In the genomic region with DNA sequence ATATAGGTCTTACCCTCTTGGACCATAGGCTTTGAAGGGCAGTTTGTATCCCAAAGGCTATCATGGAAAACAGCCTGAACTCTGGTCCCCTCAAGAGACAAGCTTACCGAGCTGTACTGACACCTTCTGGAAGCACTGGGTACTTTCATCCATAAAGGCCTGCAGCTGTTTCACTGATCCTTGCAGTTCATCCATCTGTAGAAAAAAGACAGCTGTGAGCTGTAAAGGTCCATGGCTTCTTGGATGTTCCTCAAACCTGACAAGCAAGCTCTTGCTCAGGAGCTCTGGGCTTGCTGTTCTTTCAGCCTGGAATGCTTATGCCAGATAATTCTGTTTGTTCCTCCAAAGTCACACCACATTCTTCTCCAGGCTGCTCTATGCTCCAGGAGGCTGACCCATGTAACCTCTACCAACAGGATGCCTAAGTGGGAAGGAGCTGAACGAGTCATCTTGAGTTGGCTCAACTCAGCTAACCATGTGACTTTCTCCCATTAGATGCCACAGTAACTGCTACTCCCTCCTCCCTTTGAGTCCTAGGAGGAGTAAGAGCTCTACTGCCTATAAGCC, we compare ENCODE assay signal across 8 cellular contexts. TPM values are rescaled to one million over a fixed set of nuclear protein-coding genes. Genes with fewer than 3 reads are reported as not detected.
DNase-seq lines count a peak whose midpoint lies in the region; ATAC-seq and FAIRE-seq lines count a peak whose summit lies in the region.

No MANE protein-coding gene starts in this region.

- no peaks in the 10 kb centered on the region for H3K27me3 Mint-ChIP-seq in activated naive CD8-positive, alpha-beta T cell treated with anti-CD3 and anti-CD28 coated beads, Interleukin-2, amount 10 ng/mL, durations not matched to agents 7 days and 5 days

- peaks cover 29 to 33% of the 10 kb centered on the region in 2 experiments for H3K36me3 ChIP-seq in trophoblast cell (ENCODE audit: control insufficient read depth in 1 of 2, insufficient read depth in 2 of 2, low read length in 2 of 2)

- WGBS in trophoblast cell (ENCODE audit: extremely low coverage, insufficient coverage, insufficient read length), result no CpG with 5 or more reads among the region's 2 CpGs

- intact Hi-C loops in Right ventricle myocardium superior (cut with DNase I), result loop anchor here (5.0 kb wide), 1 partner anchor 37 kb away; no protein-coding TSS in a partner anchor

- H3K14ac ChIP-seq in trophoblast cell (ENCODE audit: low read length), result no peak overlapping the region

- H2BK5ac ChIP-seq in trophoblast cell (ENCODE audit: low read depth, low read length, poor library complexity), result no peak overlapping the region

- no peak overlapping the region for H3K23ac ChIP-seq in trophoblast cell (ENCODE audit: low read length)

- no peak overlapping the region for H4K8ac ChIP-seq in trophoblast cell (ENCODE audit: low read depth, low read length)

- no peak overlapping the region for H3K4me2 ChIP-seq in trophoblast cell (ENCODE audit: low read length)

- in situ Hi-C loops in KBM-7 (cut with MboI; ENCODE audit: low pct_unique_long_range_greater_than_20kb, low sequenced_read_pairs), result no loop called here

- no peaks in the 10 kb centered on the region for H3K9me3 Mint-ChIP-seq in activated naive CD8-positive, alpha-beta T cell treated with anti-CD3 and anti-CD28 coated beads, Interleukin-2, amount 10 ng/mL, durations not matched to agents 7 days and 5 days

- peaks cover 1% of the 10 kb centered on the region for H3K9me3 ChIP-seq in trophoblast cell (ENCODE audit: insufficient read depth, low read depth, low read length)

- no peaks in the 10 kb centered on the region for H3K4me1 ChIP-seq in trophoblast cell (ENCODE audit: control insufficient read depth in 1 of 2, insufficient read depth in 2 of 2, low read length in 2 of 2)

- no peaks in the 10 kb centered on the region for H3K27me3 ChIP-seq in trophoblast cell (ENCODE audit: insufficient read depth, low read length)

- ATAC-seq in activated naive CD8-positive, alpha-beta T cell treated with anti-CD3 and anti-CD28 coated beads, Interleukin-2, amount 10 ng/mL, durations not matched to agents 7 days and 5 days (ENCODE audit: low read depth), result peak; percentile 68
- ATAC-seq in Right ventricle myocardium superior (ENCODE audit: poor library complexity) (peak; percentile 90), HG03439 (IDR thresholded peaks at IDR 0.05; ENCODE audit: unreplicated experiment) (no peak), HG03135 (IDR thresholded peaks at IDR 0.05; ENCODE audit: unreplicated experiment) (no peak)

- peaks cover 33% of the 10 kb centered on the region for H3K36me3 Mint-ChIP-seq in activated naive CD8-positive, alpha-beta T cell treated with anti-CD3 and anti-CD28 coated beads, Interleukin-2, amount 10 ng/mL, durations not matched to agents 7 days and 5 days

- no peak overlapping the region for H3K9ac ChIP-seq in trophoblast cell (ENCODE audit: low read length)

- H3K79me1 ChIP-seq in trophoblast cell (ENCODE audit: low read length), result no peaks in the 10 kb centered on the region

- H3K4me3 Mint-ChIP-seq in activated naive CD8-positive, alpha-beta T cell treated with anti-CD3 and anti-CD28 coated beads, Interleukin-2, amount 10 ng/mL, durations not matched to agents 7 days and 5 days, result no peak overlapping the region

- no peak overlapping the region for H2BK12ac ChIP-seq in trophoblast cell (ENCODE audit: low read length)

- DNase-seq in DMS53 (lab: John Stamatoyannopoulos, UW) (peak; percentile 84), KBM-7 (peak; percentile 70), RCC 7860 (ENCODE audit: low spot score) (peak; percentile 82), Right ventricle myocardium superior (no peak), trophoblast cell (peak; percentile 48 to 79)
- DNase-seq in activated naive CD8-positive, alpha-beta T cell treated with anti-CD3 and anti-CD28 coated beads, Interleukin-2, amount 10 ng/mL, durations not matched to agents 7 days and 5 days, result peak; percentile 16

- POLR2A ChIA-PET in activated naive CD8-positive, alpha-beta T cell treated with anti-CD3 and anti-CD28 coated beads, Interleukin-2, amount 10 ng/mL, durations not matched to agents 7 days and 5 days (lab: Charles Lee), result interaction anchor here (0.8 to 1.7 kb wide), 4 partner anchors 109 to 145 kb away, joined by 3 to 8 read pairs (median 3); no protein-coding TSS in a partner anchor

- no peak overlapping the region for H3K27ac ChIP-seq in trophoblast cell (ENCODE audit: low read depth, low read length)

- no peak overlapping the region for H3K4ac ChIP-seq in trophoblast cell (ENCODE audit: low read depth, low read length)

- peak; percentile 85 for FAIRE-seq in RCC 7860 (lab: Jason Lieb, UNC)

- H4K91ac ChIP-seq in trophoblast cell (ENCODE audit: low read depth, low read length), result no peak overlapping the region

- no peak overlapping the region for H3K27ac Mint-ChIP-seq in activated naive CD8-positive, alpha-beta T cell treated with anti-CD3 and anti-CD28 coated beads, Interleukin-2, amount 10 ng/mL, durations not matched to agents 7 days and 5 days

- H2BK120ac ChIP-seq in trophoblast cell (ENCODE audit: insufficient read depth, low read length, poor library complexity), result no peak overlapping the region

- no peaks in the 10 kb centered on the region for H3K79me2 ChIP-seq in trophoblast cell (ENCODE audit: control insufficient read depth, insufficient read depth, low read length, poor library complexity)

- H4K12ac ChIP-seq in trophoblast cell (ENCODE audit: low read depth, low read length), result no peak overlapping the region

- H3K4me3 ChIP-seq in trophoblast cell (ENCODE audit: low read depth, low read length), result no peak overlapping the region

- H3K4me1 Mint-ChIP-seq in activated naive CD8-positive, alpha-beta T cell treated with anti-CD3 and anti-CD28 coated beads, Interleukin-2, amount 10 ng/mL, durations not matched to agents 7 days and 5 days, result peaks cover 7% of the 10 kb centered on the region

- H2AFZ ChIP-seq in trophoblast cell (ENCODE audit: insufficient read depth, low read length, poor library complexity), result no peak overlapping the region

- no peak overlapping the region for H3K18ac ChIP-seq in trophoblast cell (ENCODE audit: low read length)

- no peak overlapping the region for H2AK5ac ChIP-seq in trophoblast cell (ENCODE audit: low read length)

RNA-seq across cellular contexts. Expression of gene NDRG3, which starts 8.8 kb away (rescaled TPM):
- 10 to 100 TPM; 34.3 to 35.5 TPM for total RNA-seq in activated naive CD8-positive, alpha-beta T cell treated with anti-CD3 and anti-CD28 coated beads, Interleukin-2, amount 10 ng/mL, durations not matched to agents 7 days and 5 days
- total RNA-seq in Right ventricle myocardium superior, result 27.5 TPM
- 13.4 and 13.7 TPM in 2 replicates for polyA plus RNA-seq in trophoblast cell (2013)

RNA-seq across cellular contexts. Expression of gene DSN1, which starts 18.8 kb away (rescaled TPM):
- total RNA-seq in activated naive CD8-positive, alpha-beta T cell treated with anti-CD3 and anti-CD28 coated beads, Interleukin-2, amount 10 ng/mL, durations not matched to agents 7 days and 5 days, result 10 to 100 TPM; 32.2 to 32.4 TPM
- 3.5 TPM for total RNA-seq in Right ventricle myocardium superior
- 17.6 and 18.6 TPM in 2 replicates for polyA plus RNA-seq in trophoblast cell (2013)

Comparison
In these comparisons a context has a peak if more than half of its experiments do, and no peak if none do; other contexts are left out.
1. ATAC-seq: peak in activated naive CD8-positive, alpha-beta T cell treated with anti-CD3 and anti-CD28 coated beads, Interleukin-2, amount 10 ng/mL, durations not matched to agents 7 days and 5 days (single experiment) and Right ventricle myocardium superior (single experiment); none in HG03439 (single experiment) and HG03135 (single experiment).